Comparison of ENCODE assay signal across 29 cellular contexts in genomic region chr6:138036955-138037592, GRCh38.
DNase-seq lines count a peak whose midpoint lies in the region; ATAC-seq and TF ChIP-seq lines count a peak whose summit lies in the region.
"Had no signal": no experiment of that assay in that cellular context is flagged by ENCODE, and none has a peak within 500 bp of the region (broad histone marks: within the 10 kb centered on the region; RNA-seq: fewer than 3 reads in every experiment).

No MANE protein-coding gene starts in this region.

- peak overlapping the region; percentile 78 for H3K9ac ChIP-seq in PC-3 (ENCODE audit: low read length)

- no peaks in the 10 kb centered on the region for H3K79me2 ChIP-seq in PC-3 (ENCODE audit: low read length)

- H3K27me3 Mint-ChIP-seq in type B pancreatic cell = no peaks in the 10 kb centered on the region
- H3K27me3 Mint-ChIP-seq: central memory CD8-positive, alpha-beta T cell; progenitor cell of endocrine pancreas; stimulated activated naive CD8-positive, alpha-beta T cell treated with anti-CD3 and anti-CD28 coated beads, Interleukin-15, Interleukin-2, amounts not matched to agents 100 ng/mL and 50 ng/mL, for 24 hours had no signal

- TF ChIP-seq CTCF in PC-3 (conservative IDR thresholded peaks at IDR 0.05; ENCODE audit: low read depth, low read length) (no peak), type B pancreatic cell (conservative IDR thresholded peaks at IDR 0.05) (no peak)

- POLR2A ChIA-PET in PC-3 (lab: Charles Lee; ENCODE audit: unreplicated experiment) = no interaction called here

- peaks cover 4% of the 10 kb centered on the region for H3K36me3 Mint-ChIP-seq in type B pancreatic cell

- H3K9me3 ChIP-seq in PC-3 (ENCODE audit: low read length) (no peaks in the 10 kb centered on the region), esophagus (ENCODE audit: control insufficient read depth in 2 of 2, insufficient read depth in 1 of 2, low read depth in 1 of 2, low read length in 1 of 2) (no peaks in the 10 kb centered on the region)
- H3K9me3 ChIP-seq: upper lobe of left lung had no signal

- DNase-seq in DMS53 (lab: John Stamatoyannopoulos, UW) (peak; percentile 3), DMS53 treated with DMSO at 0.1 percent for 48 hours (lab: John Stamatoyannopoulos, UW; ENCODE audit: unreplicated experiment) (no peak), PC-3 (peak; percentile 75), type B pancreatic cell (ENCODE audit: extremely low spot score, unreplicated experiment) (no peak), NCI-H1694 (lab: John Stamatoyannopoulos, UW) (no peak), putamen (ENCODE audit: low spot score) (no peak), NCI-H187 (lab: John Stamatoyannopoulos, UW) (no peak)
- DNase-seq: 8988T; activated CD8-positive, alpha-beta T cell treated with anti-CD3 and anti-CD28 coated beads for 36 hours; activated naive CD4-positive, alpha-beta T cell treated with Interleukin-2 at 50 U/mL for 16 hours; activated T-cell treated with anti-CD3 and anti-CD28 coated beads, Interleukin-2, amount 50 U/mL, for 1 hour; effector CD4-positive, alpha-beta T cell; GF-D8; head of caudate nucleus; KG1; left ventricle myocardium superior; MV-4-11; NCI-H187 treated with DMSO at 0.1 percent for 48 hours; NCI-H446; NK-92 treated with Interleukin-12 subunit alpha and Interleukin-12 subunit beta, amount 100 ng/mL, for 24 hours; stimulated activated CD4-positive, alpha-beta T cell treated with anti-CD3 and anti-CD28 coated beads, Interleukin-2, amount 100 ng/mL, for 48 hours; T-helper 9 cell; upper lobe of left lung had no signal

- peak overlapping the region; percentile 97 for H3K27ac ChIP-seq in PC-3 (ENCODE audit: low read length)
- peak overlapping the region; percentile 4 to 92 for H3K27ac ChIP-seq in esophagus (ENCODE audit: low read depth in 2 of 2, low read length in 1 of 2)
- H3K27ac ChIP-seq: upper lobe of left lung had no signal

- H3K9me2 ChIP-seq in PC-3 (replicated peaks; ENCODE audit: low read length) = no peaks in the 10 kb centered on the region

- WGBS in esophagus, 2 donors = 83 to 88% methylated on average over 6 of the region's 6 CpGs

- CTCF ChIA-PET in PC-3 (lab: Charles Lee) = no interaction called here

- H4K20me1 ChIP-seq in PC-3 (ENCODE audit: low read length) = no peaks in the 10 kb centered on the region

- H3K27me3 ChIP-seq in PC-3 (ENCODE audit: low read length) = no peaks in the 10 kb centered on the region
- H3K27me3 ChIP-seq in esophagus (ENCODE audit: control insufficient read depth in 1 of 2, insufficient read depth in 2 of 2, low read length in 2 of 2) = no peaks in the 10 kb centered on the region
- H3K27me3 ChIP-seq: upper lobe of left lung had no signal

- intact Hi-C loops in PC-3 (cut with micrococcal nuclease) = loop anchor here (2.0 kb wide), 1 partner anchor 68 kb away; no protein-coding TSS in a partner anchor

- peaks cover 25% of the 10 kb centered on the region for H3K4me1 ChIP-seq in PC-3 (ENCODE audit: insufficient read depth, low read length)
- H3K4me1 ChIP-seq in esophagus (ENCODE audit: control insufficient read depth in 2 of 2, insufficient read depth in 2 of 2, low read length in 1 of 2) = peaks cover 0 to 16% of the 10 kb centered on the region in 2 donors
- H3K4me1 ChIP-seq: upper lobe of left lung had no signal

- H3K4me2 ChIP-seq in PC-3 (ENCODE audit: low read length) = peak overlapping the region; percentile 68

- no peaks in the 10 kb centered on the region for H3K4me1 Mint-ChIP-seq in type B pancreatic cell (ENCODE audit: unreplicated experiment)
- H3K4me1 Mint-ChIP-seq: central memory CD8-positive, alpha-beta T cell had no signal

- no peak overlapping the region for H3K4me3 Mint-ChIP-seq in type B pancreatic cell
- H3K4me3 Mint-ChIP-seq: activated CD8-positive, alpha-beta T cell treated with anti-CD3 and anti-CD28 coated beads for 36 hours; central memory CD8-positive, alpha-beta T cell; neural crest cell; stimulated activated naive CD8-positive, alpha-beta T cell treated with anti-CD3 and anti-CD28 coated beads, Interleukin-15, Interleukin-2, amounts not matched to agents 100 ng/mL and 50 ng/mL, for 24 hours had no signal

- no peaks in the 10 kb centered on the region for H3K36me3 ChIP-seq in PC-3 (ENCODE audit: low read depth, low read length)
- no peaks in the 10 kb centered on the region for H3K36me3 ChIP-seq in esophagus (ENCODE audit: control insufficient read depth in 2 of 2, insufficient read depth in 2 of 2, low read length in 1 of 2)
- H3K36me3 ChIP-seq: upper lobe of left lung had no signal

- peaks cover 14% of the 10 kb centered on the region for H3K9me3 Mint-ChIP-seq in type B pancreatic cell
- H3K9me3 Mint-ChIP-seq: central memory CD8-positive, alpha-beta T cell; neural crest cell had no signal

- H3K27ac Mint-ChIP-seq in type B pancreatic cell = peak overlapping the region; percentile 46
- H3K27ac Mint-ChIP-seq: activated CD8-positive, alpha-beta T cell treated with anti-CD3 and anti-CD28 coated beads for 36 hours; progenitor cell of endocrine pancreas; stimulated activated naive CD8-positive, alpha-beta T cell treated with anti-CD3 and anti-CD28 coated beads, Interleukin-15, Interleukin-2, amounts not matched to agents 100 ng/mL and 50 ng/mL, for 24 hours had no signal

- H2AFZ ChIP-seq in PC-3 (ENCODE audit: low read length) = no peak overlapping the region

- H3K4me3 ChIP-seq in PC-3 (ENCODE audit: low read length) (no peak overlapping the region), esophagus (ENCODE audit: low read depth in 1 of 2, low read length in 2 of 2) (no peak overlapping the region)
- H3K4me3 ChIP-seq: upper lobe of left lung had no signal

- no peaks in the 10 kb centered on the region for H3F3A ChIP-seq in PC-3 (ENCODE audit: low read length, unreplicated experiment)

- ATAC-seq in PC-3 = peak; percentile 90
- ATAC-seq: activated CD4-positive, CD25-positive, alpha-beta regulatory T cell treated with anti-CD3 and anti-CD28 coated beads, Interleukin-2, amount 50 U/mL, for 24 hours; activated CD8-positive, alpha-beta T cell treated with anti-CD3 and anti-CD28 coated beads for 36 hours; left ventricle myocardium superior had no signal

- no TSS peak for BruUV-seq in PC-3 (replicated peaks; lab: Mats Ljungman, UMichigan)

Comparison
In these comparisons a context has a peak if more than half of its experiments do, and no peak if none do; other contexts are left out.
1. DNase-seq: peak in DMS53 (single experiment) and PC-3 (single experiment); none in DMS53 treated with DMSO at 0.1 percent for 48 hours (single experiment), type B pancreatic cell (single experiment), NCI-H1694 (single experiment), putamen (single experiment) and NCI-H187 (0 of 2).